1 cellular context compared by ENCODE assay signal in the genomic region with DNA sequence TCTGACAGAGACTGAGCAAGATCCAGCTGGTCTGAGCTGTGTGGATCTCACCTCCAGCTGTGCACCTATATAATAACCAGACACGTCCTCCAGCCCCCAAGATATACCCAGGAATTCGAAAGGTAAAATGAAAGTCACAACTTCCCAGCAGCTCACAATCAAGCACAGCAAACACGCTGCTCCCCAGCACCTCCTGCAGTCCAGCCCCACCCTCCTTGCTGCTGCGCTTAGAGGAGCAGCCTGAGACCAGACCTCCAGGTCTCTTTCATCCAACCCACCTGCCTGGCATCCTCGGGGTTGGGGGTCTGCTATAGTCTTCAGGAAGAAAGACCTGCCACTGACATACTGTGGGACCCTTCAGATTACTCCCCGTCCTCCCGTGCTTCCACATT.
TF ChIP-seq lines count a peak whose summit lies in the region.

No MANE protein-coding gene starts in this region.

TF ChIP-seq in HepG2, 621 proteins besides CTCF, POLR2A, EP300 and RAD21:
- TF ChIP-seq ZNF263 (CRISPR knock-in tag; IDR thresholded peaks at IDR 0.05) (peak; percentile 52; the same call in 1 of the 2 replicates), SP1 (IDR thresholded peaks at IDR 0.05) (no peak), SP1 (CRISPR knock-in tag; IDR thresholded peaks at IDR 0.05) (no peak), ZNF878 (CRISPR knock-in tag; IDR thresholded peaks at IDR 0.05) (no peak), REPIN1 (CRISPR knock-in tag; IDR thresholded peaks at IDR 0.05; ENCODE audit: borderline replicate concordance, low read depth) (no peak), TEAD3 (CRISPR knock-in tag; optimal IDR thresholded peaks at IDR 0.05; ENCODE audit: borderline replicate concordance) (peak; percentile 14)
- TF ChIP-seq, protein P1, sequence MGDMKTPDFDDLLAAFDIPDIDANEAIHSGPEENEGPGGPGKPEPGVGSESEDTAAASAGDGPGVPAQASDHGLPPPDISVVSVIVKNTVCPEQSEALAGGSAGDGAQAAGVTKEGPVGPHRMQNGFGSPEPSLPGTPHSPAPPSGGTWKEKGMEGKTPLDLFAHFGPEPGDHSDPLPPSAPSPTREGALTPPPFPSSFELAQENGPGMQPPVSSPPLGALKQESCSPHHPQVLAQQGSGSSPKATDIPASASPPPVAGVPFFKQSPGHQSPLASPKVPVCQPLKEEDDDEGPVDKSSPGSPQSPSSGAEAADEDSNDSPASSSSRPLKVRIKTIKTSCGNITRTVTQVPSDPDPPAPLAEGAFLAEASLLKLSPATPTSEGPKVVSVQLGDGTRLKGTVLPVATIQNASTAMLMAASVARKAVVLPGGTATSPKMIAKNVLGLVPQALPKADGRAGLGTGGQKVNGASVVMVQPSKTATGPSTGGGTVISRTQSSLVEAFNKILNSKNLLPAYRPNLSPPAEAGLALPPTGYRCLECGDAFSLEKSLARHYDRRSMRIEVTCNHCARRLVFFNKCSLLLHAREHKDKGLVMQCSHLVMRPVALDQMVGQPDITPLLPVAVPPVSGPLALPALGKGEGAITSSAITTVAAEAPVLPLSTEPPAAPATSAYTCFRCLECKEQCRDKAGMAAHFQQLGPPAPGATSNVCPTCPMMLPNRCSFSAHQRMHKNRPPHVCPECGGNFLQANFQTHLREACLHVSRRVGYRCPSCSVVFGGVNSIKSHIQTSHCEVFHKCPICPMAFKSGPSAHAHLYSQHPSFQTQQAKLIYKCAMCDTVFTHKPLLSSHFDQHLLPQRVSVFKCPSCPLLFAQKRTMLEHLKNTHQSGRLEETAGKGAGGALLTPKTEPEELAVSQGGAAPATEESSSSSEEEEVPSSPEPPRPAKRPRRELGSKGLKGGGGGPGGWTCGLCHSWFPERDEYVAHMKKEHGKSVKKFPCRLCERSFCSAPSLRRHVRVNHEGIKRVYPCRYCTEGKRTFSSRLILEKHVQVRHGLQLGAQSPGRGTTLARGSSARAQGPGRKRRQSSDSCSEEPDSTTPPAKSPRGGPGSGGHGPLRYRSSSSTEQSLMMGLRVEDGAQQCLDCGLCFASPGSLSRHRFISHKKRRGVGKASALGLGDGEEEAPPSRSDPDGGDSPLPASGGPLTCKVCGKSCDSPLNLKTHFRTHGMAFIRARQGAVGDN (CRISPR knock-in tag; IDR thresholded peaks at IDR 0.05), result 0 out of 2 replicates have a peak, but pooled peaks have one; percentile 10
